In genomic region chrX:2828404-2829065, GRCh38 we compare ENCODE assay signal across 1 cellular context.
TF ChIP-seq lines count a peak whose summit lies in the region.

GYG2 (plus strand) TSS chrX:2828930; CDS start chrX:2830189, 1,259 bp downstream.

TF ChIP-seq in HepG2, 621 proteins besides CTCF, POLR2A, EP300 and RAD21 (continued from another document and continues in another):
- TF ChIP-seq GRHL1 (CRISPR knock-in tag; conservative IDR thresholded peaks at IDR 0.05) (no peak), POGZ (CRISPR knock-in tag; IDR thresholded peaks at IDR 0.05) (no peak), JARID2 (CRISPR knock-in tag; IDR thresholded peaks at IDR 0.05; ENCODE audit: insufficient replicate concordance) (no peak), ZBTB26 (CRISPR knock-in tag; IDR thresholded peaks at IDR 0.05; ENCODE audit: borderline replicate concordance) (no peak), FOXJ3 (CRISPR knock-in tag; IDR thresholded peaks at IDR 0.05; ENCODE audit: borderline replicate concordance) (no peak), BCL6 (CRISPR knock-in tag; IDR thresholded peaks at IDR 0.05) (peak; percentile 80), FOXP4 (CRISPR knock-in tag; IDR thresholded peaks at IDR 0.05) (no peak), ZMYM3 (CRISPR knock-in tag; IDR thresholded peaks at IDR 0.05) (peak; percentile 64), TAF15 (IDR thresholded peaks at IDR 0.05; ENCODE audit: low read depth, low read length, poor library complexity, severe bottlenecking) (no peak), ZNF782 (CRISPR knock-in tag; IDR thresholded peaks at IDR 0.05; ENCODE audit: borderline replicate concordance) (no peak), FLYWCH1 (CRISPR knock-in tag; IDR thresholded peaks at IDR 0.05) (no peak), ZNF264 (CRISPR knock-in tag; IDR thresholded peaks at IDR 0.05) (no peak), ZNF784 (CRISPR knock-in tag; IDR thresholded peaks at IDR 0.05; ENCODE audit: borderline replicate concordance) (no peak), ZNF788 (CRISPR knock-in tag; IDR thresholded peaks at IDR 0.05; ENCODE audit: borderline replicate concordance) (peak; percentile 24; the same call in 1 of the 2 replicates), ATF2 (CRISPR knock-in tag; IDR thresholded peaks at IDR 0.05) (peak; percentile 39; the same call in 1 of the 2 replicates), ERF (CRISPR knock-in tag; IDR thresholded peaks at IDR 0.05) (0 out of 2 replicates have a peak, but pooled peaks have one; percentile 29), ZNF180 (CRISPR knock-in tag; IDR thresholded peaks at IDR 0.05; ENCODE audit: borderline replicate concordance, low read depth) (no peak), ZNF792 (CRISPR knock-in tag; IDR thresholded peaks at IDR 0.05) (no peak), ZBTB20 (CRISPR knock-in tag; IDR thresholded peaks at IDR 0.05; ENCODE audit: borderline replicate concordance, low read depth) (no peak), ZNF850 (CRISPR knock-in tag; conservative IDR thresholded peaks at IDR 0.05) (no peak), ZFX (CRISPR knock-in tag; IDR thresholded peaks at IDR 0.05; ENCODE audit: low read depth) (peak; percentile 32), ZFY (CRISPR knock-in tag; IDR thresholded peaks at IDR 0.05) (peak; percentile 45; the same call in 1 of the 2 replicates), DNMT1 (CRISPR knock-in tag; IDR thresholded peaks at IDR 0.05) (no peak), KDM2A (CRISPR knock-in tag; IDR thresholded peaks at IDR 0.05; ENCODE audit: borderline replicate concordance, low read depth) (no peak), ZSCAN25 (CRISPR knock-in tag; IDR thresholded peaks at IDR 0.05) (0 out of 2 replicates have a peak, but pooled peaks have one; percentile 15), AGO1 (IDR thresholded peaks at IDR 0.05; ENCODE audit: low read depth, low read length, poor library complexity, severe bottlenecking) (no peak), ZNF296 (CRISPR knock-in tag; conservative IDR thresholded peaks at IDR 0.05) (no peak), SMAD1 (CRISPR knock-in tag; IDR thresholded peaks at IDR 0.05; ENCODE audit: borderline replicate concordance, low read depth) (no peak), MTA1 (CRISPR knock-in tag; IDR thresholded peaks at IDR 0.05; ENCODE audit: borderline replicate concordance) (peak; percentile 74; the same call in 1 of the 2 replicates), ARNT2 (CRISPR knock-in tag; IDR thresholded peaks at IDR 0.05; ENCODE audit: low read depth) (no peak), TRIM24 (CRISPR knock-in tag; IDR thresholded peaks at IDR 0.05) (no peak), TFDP1 (CRISPR knock-in tag; IDR thresholded peaks at IDR 0.05; ENCODE audit: borderline replicate concordance) (peak; percentile 21; the same call in 1 of the 2 replicates), THAP11 (CRISPR knock-in tag; IDR thresholded peaks at IDR 0.05) (peak; percentile 19; the same call in 1 of the 2 replicates), SP140L (CRISPR knock-in tag; IDR thresholded peaks at IDR 0.05; ENCODE audit: borderline replicate concordance) (no peak), ZNF839 (CRISPR knock-in tag; IDR thresholded peaks at IDR 0.05; ENCODE audit: borderline replicate concordance) (no peak), SUZ12 (IDR thresholded peaks at IDR 0.05; ENCODE audit: low read depth, low read length) (no peak), CC2D1A (CRISPR knock-in tag; IDR thresholded peaks at IDR 0.05) (no peak), FOXM1 (CRISPR knock-in tag; IDR thresholded peaks at IDR 0.05) (no peak), HOXA7 (CRISPR knock-in tag; IDR thresholded peaks at IDR 0.05) (no peak), SAP130 (CRISPR knock-in tag; IDR thresholded peaks at IDR 0.05; ENCODE audit: low read depth) (peak; percentile 44), RBAK (CRISPR knock-in tag; IDR thresholded peaks at IDR 0.05) (no peak), ETV5 (CRISPR knock-in tag; IDR thresholded peaks at IDR 0.05; ENCODE audit: borderline replicate concordance) (0 out of 2 replicates have a peak, but pooled peaks have one; percentile 10), ZNF652 (CRISPR knock-in tag; IDR thresholded peaks at IDR 0.05; ENCODE audit: borderline replicate concordance, low read depth) (peak; percentile 81)
- TF ChIP-seq, protein P1, sequence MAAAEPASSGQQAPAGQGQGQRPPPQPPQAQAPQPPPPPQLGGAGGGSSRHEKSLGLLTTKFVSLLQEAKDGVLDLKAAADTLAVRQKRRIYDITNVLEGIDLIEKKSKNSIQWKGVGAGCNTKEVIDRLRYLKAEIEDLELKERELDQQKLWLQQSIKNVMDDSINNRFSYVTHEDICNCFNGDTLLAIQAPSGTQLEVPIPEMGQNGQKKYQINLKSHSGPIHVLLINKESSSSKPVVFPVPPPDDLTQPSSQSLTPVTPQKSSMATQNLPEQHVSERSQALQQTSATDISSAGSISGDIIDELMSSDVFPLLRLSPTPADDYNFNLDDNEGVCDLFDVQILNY (CRISPR knock-in tag; conservative IDR thresholded peaks at IDR 0.05), result no peak
- TF ChIP-seq, protein P2, sequence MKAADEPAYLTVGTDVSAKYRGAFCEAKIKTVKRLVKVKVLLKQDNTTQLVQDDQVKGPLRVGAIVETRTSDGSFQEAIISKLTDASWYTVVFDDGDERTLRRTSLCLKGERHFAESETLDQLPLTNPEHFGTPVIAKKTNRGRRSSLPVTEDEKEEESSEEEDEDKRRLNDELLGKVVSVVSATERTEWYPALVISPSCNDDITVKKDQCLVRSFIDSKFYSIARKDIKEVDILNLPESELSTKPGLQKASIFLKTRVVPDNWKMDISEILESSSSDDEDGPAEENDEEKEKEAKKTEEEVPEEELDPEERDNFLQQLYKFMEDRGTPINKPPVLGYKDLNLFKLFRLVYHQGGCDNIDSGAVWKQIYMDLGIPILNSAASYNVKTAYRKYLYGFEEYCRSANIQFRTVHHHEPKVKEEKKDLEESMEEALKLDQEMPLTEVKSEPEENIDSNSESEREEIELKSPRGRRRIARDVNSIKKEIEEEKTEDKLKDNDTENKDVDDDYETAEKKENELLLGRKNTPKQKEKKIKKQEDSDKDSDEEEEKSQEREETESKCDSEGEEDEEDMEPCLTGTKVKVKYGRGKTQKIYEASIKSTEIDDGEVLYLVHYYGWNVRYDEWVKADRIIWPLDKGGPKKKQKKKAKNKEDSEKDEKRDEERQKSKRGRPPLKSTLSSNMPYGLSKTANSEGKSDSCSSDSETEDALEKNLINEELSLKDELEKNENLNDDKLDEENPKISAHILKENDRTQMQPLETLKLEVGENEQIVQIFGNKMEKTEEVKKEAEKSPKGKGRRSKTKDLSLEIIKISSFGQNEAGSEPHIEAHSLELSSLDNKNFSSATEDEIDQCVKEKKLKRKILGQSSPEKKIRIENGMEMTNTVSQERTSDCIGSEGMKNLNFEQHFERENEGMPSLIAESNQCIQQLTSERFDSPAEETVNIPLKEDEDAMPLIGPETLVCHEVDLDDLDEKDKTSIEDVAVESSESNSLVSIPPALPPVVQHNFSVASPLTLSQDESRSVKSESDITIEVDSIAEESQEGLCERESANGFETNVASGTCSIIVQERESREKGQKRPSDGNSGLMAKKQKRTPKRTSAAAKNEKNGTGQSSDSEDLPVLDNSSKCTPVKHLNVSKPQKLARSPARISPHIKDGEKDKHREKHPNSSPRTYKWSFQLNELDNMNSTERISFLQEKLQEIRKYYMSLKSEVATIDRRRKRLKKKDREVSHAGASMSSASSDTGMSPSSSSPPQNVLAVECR (CRISPR knock-in tag; IDR thresholded peaks at IDR 0.05; ENCODE audit: borderline replicate concordance), result peak; percentile 30; the same call in 1 of the 2 replicates
- TF ChIP-seq, protein P3, sequence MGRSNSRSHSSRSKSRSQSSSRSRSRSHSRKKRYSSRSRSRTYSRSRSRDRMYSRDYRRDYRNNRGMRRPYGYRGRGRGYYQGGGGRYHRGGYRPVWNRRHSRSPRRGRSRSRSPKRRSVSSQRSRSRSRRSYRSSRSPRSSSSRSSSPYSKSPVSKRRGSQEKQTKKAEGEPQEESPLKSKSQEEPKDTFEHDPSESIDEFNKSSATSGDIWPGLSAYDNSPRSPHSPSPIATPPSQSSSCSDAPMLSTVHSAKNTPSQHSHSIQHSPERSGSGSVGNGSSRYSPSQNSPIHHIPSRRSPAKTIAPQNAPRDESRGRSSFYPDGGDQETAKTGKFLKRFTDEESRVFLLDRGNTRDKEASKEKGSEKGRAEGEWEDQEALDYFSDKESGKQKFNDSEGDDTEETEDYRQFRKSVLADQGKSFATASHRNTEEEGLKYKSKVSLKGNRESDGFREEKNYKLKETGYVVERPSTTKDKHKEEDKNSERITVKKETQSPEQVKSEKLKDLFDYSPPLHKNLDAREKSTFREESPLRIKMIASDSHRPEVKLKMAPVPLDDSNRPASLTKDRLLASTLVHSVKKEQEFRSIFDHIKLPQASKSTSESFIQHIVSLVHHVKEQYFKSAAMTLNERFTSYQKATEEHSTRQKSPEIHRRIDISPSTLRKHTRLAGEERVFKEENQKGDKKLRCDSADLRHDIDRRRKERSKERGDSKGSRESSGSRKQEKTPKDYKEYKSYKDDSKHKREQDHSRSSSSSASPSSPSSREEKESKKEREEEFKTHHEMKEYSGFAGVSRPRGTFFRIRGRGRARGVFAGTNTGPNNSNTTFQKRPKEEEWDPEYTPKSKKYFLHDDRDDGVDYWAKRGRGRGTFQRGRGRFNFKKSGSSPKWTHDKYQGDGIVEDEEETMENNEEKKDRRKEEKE (IDR thresholded peaks at IDR 0.05), result no peak
- TF ChIP-seq, protein P4, sequence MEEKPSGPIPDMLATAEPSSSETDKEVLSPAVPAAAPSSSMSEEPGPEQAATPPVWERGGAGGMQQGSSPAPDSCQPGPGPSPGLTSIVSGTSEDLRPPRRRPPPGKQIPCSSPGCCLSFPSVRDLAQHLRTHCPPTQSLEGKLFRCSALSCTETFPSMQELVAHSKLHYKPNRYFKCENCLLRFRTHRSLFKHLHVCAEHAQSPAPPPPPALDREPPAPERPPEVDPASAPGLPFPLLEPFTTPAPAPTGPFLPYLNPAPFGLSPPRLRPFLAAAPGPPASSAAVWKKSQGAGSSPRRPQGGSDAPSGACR (CRISPR knock-in tag; IDR thresholded peaks at IDR 0.05), result no peak
